1 cellular context compared by ENCODE assay signal in genomic region chr2:60476206-60476946, GRCh38.
TF ChIP-seq lines count a peak whose summit lies in the region.

No MANE protein-coding gene starts in this region.

TF ChIP-seq in GM23338, 12 proteins besides CTCF, POLR2A, EP300 and RAD21:
- TF ChIP-seq ZNF462 (CRISPR knock-in tag; IDR thresholded peaks at IDR 0.05): no peak
- peak; percentile 99 for TF ChIP-seq NANOG (IDR thresholded peaks at IDR 0.05; ENCODE audit: borderline replicate concordance)
TF ChIP-seq in GM23338: peak in this region for 1.
